In genomic region chr1:194394676-194395075, GRCh38 we compare ENCODE assay signal across 24 cellular contexts.
A peak's percentile ranks its signal among the peaks of the same experiment; 100 is the strongest.
DNase-seq lines count a peak whose midpoint lies in the region; ATAC-seq and TF ChIP-seq lines count a peak whose summit lies in the region.
"Had no signal": no experiment of that assay in that cellular context is flagged by ENCODE, and none has a peak within 500 bp of the region (broad histone marks: within the 10 kb centered on the region; RNA-seq: fewer than 3 reads in every experiment).

No MANE protein-coding gene starts in this region.

- no peak overlapping the region for H3K4me2 ChIP-seq in OCI-LY1 (ENCODE audit: low read length)
- H3K4me2 ChIP-seq: BLaER1 treated with 17β-estradiol and CSF1 and Interleukin-3, amounts not matched to agents 10 nM and 100 nM had no signal

- H3K27me3 Mint-ChIP-seq in neural crest cell (ENCODE audit: low read depth): no peaks in the 10 kb centered on the region

- TF ChIP-seq CTCF in OCI-LY1 (IDR thresholded peaks at IDR 0.05; ENCODE audit: low read length) (no peak), neural crest cell (conservative IDR thresholded peaks at IDR 0.05) (no peak)

- no peak for DNase-seq in neural crest cell (ENCODE audit: low read depth, low spot score)
- peak; percentile 70 for DNase-seq in superior temporal gyrus (ENCODE audit: extremely low spot score)
- DNase-seq in activated CD4-positive, alpha-beta T cell treated with anti-CD3 and anti-CD28 coated beads, Interleukin-2, amount 50 U/mL, for 48 hours: no peak
- DNase-seq in effector CD8-positive, alpha-beta T cell (lab: John Stamatoyannopoulos, UW): no peak
- DNase-seq: ACHN; Caco-2; CD4-positive, alpha-beta memory T cell; DMS 273 treated with DMSO at 0.1 percent for 48 hours; DND-41; GOT3; HCEC 1CT; Karpas-422; NCI-H1417 treated with DMSO at 0.1 percent for 48 hours; NCI-H187; NCI-H446; NCI-H526; OCI-M1 had no signal

- peaks cover 4% of the 10 kb centered on the region for H3K36me3 Mint-ChIP-seq in neural crest cell (ENCODE audit: low read depth)
- H3K36me3 Mint-ChIP-seq: CD4-positive, alpha-beta memory T cell had no signal

- no peak for ATAC-seq in GM21825 (IDR thresholded peaks at IDR 0.05; ENCODE audit: unreplicated experiment)
- ATAC-seq in esophagus mucosa: no peak
- ATAC-seq: Right ventricle myocardium inferior had no signal

- peak overlapping the region; percentile 72; the same call in 1 of the 2 replicates for H2AFZ ChIP-seq in OCI-LY1 (ENCODE audit: low read length)

- H3K9me3 Mint-ChIP-seq in neural crest cell: peaks cover 19% of the 10 kb centered on the region

- no peak overlapping the region for H3K4me3 ChIP-seq in OCI-LY1 (ENCODE audit: low read depth, low read length, poor library complexity, severe bottlenecking)
- H3K4me3 ChIP-seq: BLaER1 treated with 17β-estradiol and CSF1 and Interleukin-3, amounts not matched to agents 10 nM and 100 nM; SJSA1 had no signal

- no peaks in the 10 kb centered on the region for H3K79me2 ChIP-seq in OCI-LY1 (ENCODE audit: insufficient read depth, low read length)

- no peaks in the 10 kb centered on the region for H3K9me2 ChIP-seq in OCI-LY1 (ENCODE audit: low read depth, low read length)

- H3K9ac ChIP-seq in OCI-LY1 (ENCODE audit: low read length): no peak overlapping the region
- H3K9ac ChIP-seq: BLaER1 treated with 17β-estradiol and CSF1 and Interleukin-3, amounts not matched to agents 10 nM and 100 nM had no signal

- peaks cover 26% of the 10 kb centered on the region for H3K4me1 Mint-ChIP-seq in neural crest cell
- H3K4me1 Mint-ChIP-seq: CD4-positive, alpha-beta memory T cell had no signal

- H3K27me3 ChIP-seq in OCI-LY1 (ENCODE audit: insufficient read depth, low read length): no peaks in the 10 kb centered on the region
- H3K27me3 ChIP-seq: BLaER1 treated with 17β-estradiol and CSF1 and Interleukin-3, amounts not matched to agents 10 nM and 100 nM; SJSA1 had no signal

- no peaks in the 10 kb centered on the region for H3K4me1 ChIP-seq in OCI-LY1 (ENCODE audit: insufficient read depth, low read length, severe bottlenecking)
- H3K4me1 ChIP-seq: BLaER1 treated with 17β-estradiol and CSF1 and Interleukin-3, amounts not matched to agents 10 nM and 100 nM; Caco-2; SJSA1 had no signal

- H3K36me3 ChIP-seq in OCI-LY1 (ENCODE audit: insufficient read depth, low read length): no peaks in the 10 kb centered on the region
- H3K36me3 ChIP-seq: BLaER1 treated with 17β-estradiol and CSF1 and Interleukin-3, amounts not matched to agents 10 nM and 100 nM; SJSA1 had no signal

- no peaks in the 10 kb centered on the region for H3F3A ChIP-seq in OCI-LY1 (ENCODE audit: insufficient read depth, low read length)

- no peaks in the 10 kb centered on the region for H4K20me1 ChIP-seq in OCI-LY1 (ENCODE audit: insufficient read depth, low read length)
- H4K20me1 ChIP-seq: BLaER1 treated with 17β-estradiol and CSF1 and Interleukin-3, amounts not matched to agents 10 nM and 100 nM had no signal

- H3K27ac Mint-ChIP-seq in neural crest cell (ENCODE audit: unreplicated experiment): peak overlapping the region; percentile 53
- H3K27ac Mint-ChIP-seq: CD4-positive, alpha-beta memory T cell had no signal

- peaks cover 7% of the 10 kb centered on the region for H3K9me3 ChIP-seq in OCI-LY1 (ENCODE audit: low read length)
- H3K9me3 ChIP-seq: BLaER1 treated with 17β-estradiol and CSF1 and Interleukin-3, amounts not matched to agents 10 nM and 100 nM; Caco-2; SJSA1 had no signal

- H3K4me3 Mint-ChIP-seq in neural crest cell: no peak overlapping the region
- H3K4me3 Mint-ChIP-seq: CD4-positive, alpha-beta memory T cell had no signal

- H3K27ac ChIP-seq in OCI-LY1 (ENCODE audit: low read depth, low read length, poor library complexity, severe bottlenecking) (no peak overlapping the region), cingulate gyrus (ENCODE audit: low read depth, low read length) (peak overlapping the region; percentile 20)
- H3K27ac ChIP-seq: BLaER1 treated with 17β-estradiol and CSF1 and Interleukin-3, amounts not matched to agents 10 nM and 100 nM; SJSA1 had no signal
